10 cellular contexts compared by ENCODE assay signal in the genomic region with DNA sequence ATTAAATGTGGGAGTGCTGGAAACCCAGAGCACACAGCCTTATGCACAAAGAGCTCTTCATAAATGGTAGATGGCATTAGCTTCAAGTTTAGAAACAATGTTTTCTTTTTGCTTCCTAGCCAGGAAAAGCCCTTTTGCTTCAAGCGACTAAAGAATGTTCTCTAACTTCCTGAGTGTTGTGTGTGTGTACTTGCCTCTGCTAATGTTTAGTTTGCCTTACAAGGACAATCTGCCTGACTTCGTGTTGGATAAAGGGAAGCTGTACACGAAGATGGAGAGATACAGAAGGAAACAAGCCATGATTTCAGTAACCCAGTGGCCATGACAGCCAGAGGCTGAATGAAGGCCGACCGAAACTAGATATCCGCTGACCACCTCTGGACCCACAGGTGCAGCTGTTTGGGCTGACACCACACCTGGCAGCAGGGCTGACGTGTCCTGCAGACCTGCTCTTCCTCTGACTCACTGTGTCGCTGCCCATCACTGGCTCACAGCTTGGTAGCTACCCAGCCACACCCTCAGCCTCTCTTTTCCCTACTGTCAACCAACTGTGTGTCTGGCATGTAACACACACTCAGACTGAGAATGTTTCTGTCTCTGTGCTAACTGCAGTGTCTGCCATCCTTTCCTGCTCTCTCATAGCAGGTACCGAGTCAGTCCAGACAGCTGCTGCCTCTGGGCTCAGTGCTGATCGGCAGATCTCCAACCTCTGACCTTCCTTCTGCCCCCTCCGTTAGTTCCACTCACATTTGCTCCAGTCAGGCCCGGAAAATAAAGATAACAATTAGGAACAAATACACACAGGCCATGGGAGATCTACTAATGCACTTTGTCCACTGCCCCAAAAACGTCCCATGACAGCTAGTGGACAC. TPM values are rescaled to one million over a fixed set of nuclear protein-coding genes. Genes with fewer than 3 reads are reported as not detected.
DNase-seq lines count a peak whose midpoint lies in the region; ATAC-seq, FAIRE-seq and TF ChIP-seq lines count a peak whose summit lies in the region.
"Not testable (repeated sequence)": the region's sequence is repeated elsewhere in the genome, so short reads cannot be mapped to it uniquely, and the experiment has no call there.
"Had no signal": no experiment of that assay in that cellular context is flagged by ENCODE, and none has a peak within 500 bp of the region (broad histone marks: within the 10 kb centered on the region; RNA-seq: fewer than 3 reads in every experiment).

No MANE protein-coding gene starts in this region.

- not testable (repeated sequence) for H3K27me3 ChIP-seq in breast epithelium; endothelial cell of umbilical vein (ENCODE audit: control insufficient read depth in 2 of 2, insufficient read depth in 2 of 2, low read length in 2 of 2); left ventricle myocardium inferior (ENCODE audit: low read depth); HepG2 (ENCODE audit: control insufficient read depth in 1 of 2, insufficient read depth in 2 of 2, low read length in 2 of 2); thoracic aorta (replicated peaks; ENCODE audit: insufficient read depth)

- 9% methylated on average over 5 of the region's 13 CpGs for WGBS in HepG2 (ENCODE audit: low lambda C conversion rate)

- not testable (repeated sequence) for H2AFZ ChIP-seq in endothelial cell of umbilical vein (ENCODE audit: low read depth, low read length); HepG2 (ENCODE audit: low read length)

- CTCF ChIA-PET in endothelial cell of umbilical vein (lab: Charles Lee); HepG2 (lab: Yijun Ruan, JAX; ENCODE audit: low intra/inter-chr PET ratio, low total read pairs): not testable (repeated sequence)

- TF ChIP-seq POLR2A in H54 (IDR thresholded peaks at IDR 0.05; ENCODE audit: low read depth, low read length); breast epithelium (IDR thresholded peaks at IDR 0.05); endothelial cell of umbilical vein (IDR thresholded peaks at IDR 0.05; ENCODE audit: low read depth, low read length); HepG2 (IDR thresholded peaks at IDR 0.05; ENCODE audit: insufficient read depth in 1 of 2, low read depth in 2 of 2, low read length in 2 of 2): not testable (repeated sequence)

- FAIRE-seq in H54 (lab: Jason Lieb, UNC) = peak; percentile 87
- peak; percentile 4 for FAIRE-seq in endothelial cell of umbilical vein (lab: Jason Lieb, UNC)
- not testable (repeated sequence) for FAIRE-seq in HepG2 (lab: Jason Lieb, UNC)

- not testable (repeated sequence) for H4K20me1 ChIP-seq in endothelial cell of umbilical vein (replicated peaks; ENCODE audit: control insufficient read depth, extremely low read depth, insufficient read depth, low read length); HepG2 (ENCODE audit: insufficient read depth, low read length)

- not testable (repeated sequence) for H3K4me1 ChIP-seq in breast epithelium; endothelial cell of umbilical vein (ENCODE audit: control insufficient read depth, extremely low read depth, insufficient read depth, low read length); left ventricle myocardium inferior; HepG2 (ENCODE audit: insufficient read depth, low read length); thoracic aorta (ENCODE audit: control insufficient read depth in 1 of 2, low read depth in 2 of 2)

- not testable (repeated sequence) for H3K9me1 ChIP-seq in endothelial cell of umbilical vein (replicated peaks; ENCODE audit: control insufficient read depth, extremely low read depth, insufficient read depth, low read length)

- dilution Hi-C loops in endothelial cell of umbilical vein (cut with MboI; ENCODE audit: extremely low pct_ligation_motif_present, low sequenced_read_pairs) = not testable (repeated sequence)

- intact Hi-C loops in breast epithelium (cut with DNase I; ENCODE audit: low total_unique reads); endothelial cell of umbilical vein (cut with micrococcal nuclease); Right ventricle myocardium inferior (cut with DNase I); left ventricle myocardium inferior (cut with micrococcal nuclease); HepG2 (cut with micrococcal nuclease; ENCODE audit: unreplicated experiment); sciatic nerve (cut with DNase I): not testable (repeated sequence)

- not testable (repeated sequence) for H3K36me3 ChIP-seq in breast epithelium; endothelial cell of umbilical vein (ENCODE audit: control insufficient read depth in 2 of 2, extremely low read depth in 1 of 2, insufficient read depth in 2 of 2, low read length in 2 of 2); left ventricle myocardium inferior; HepG2 (replicated peaks in 1 of 2; ENCODE audit: control insufficient read depth in 1 of 2, insufficient read depth in 2 of 2, low read length in 2 of 2); thoracic aorta

- TF ChIP-seq RAD21 in HepG2 (CRISPR knock-in tag; IDR thresholded peaks at IDR 0.05) = not testable (repeated sequence)

- H3K79me2 ChIP-seq in endothelial cell of umbilical vein (ENCODE audit: control insufficient read depth, insufficient read depth, low read length); HepG2 (ENCODE audit: insufficient read depth, low read length): not testable (repeated sequence)

- not testable (repeated sequence) for H3K9me3 ChIP-seq in breast epithelium; endothelial cell of umbilical vein (replicated peaks; ENCODE audit: control insufficient read depth, insufficient read depth, low read length); left ventricle myocardium inferior (replicated peaks); HepG2 (ENCODE audit: low read length); thoracic aorta

- not testable (repeated sequence) for H3K4me2 ChIP-seq in endothelial cell of umbilical vein (ENCODE audit: insufficient read depth, low read length); HepG2 (ENCODE audit: low read depth, low read length)

- not testable (repeated sequence) for TF ChIP-seq CTCF in breast epithelium (IDR thresholded peaks at IDR 0.05); endothelial cell of umbilical vein (IDR thresholded peaks at IDR 0.05; ENCODE audit: extremely low read depth in 1 of 2, insufficient read depth in 1 of 2, low read depth in 1 of 2, low read length in 2 of 2); left ventricle myocardium inferior (IDR thresholded peaks at IDR 0.05; ENCODE audit: borderline replicate concordance); HepG2 (CRISPR knock-in tag; IDR thresholded peaks at IDR 0.05); thoracic aorta (IDR thresholded peaks at IDR 0.05)

- ATAC-seq in Right ventricle myocardium inferior (peak; percentile 50), HepG2 (peak; percentile 88), sciatic nerve (peak; percentile 39), thoracic aorta (ENCODE audit: insufficient number of reproducible peaks, low FRiP score, low read depth) (peak; percentile 36)

- TSS peak; percentile 96 for BruUV-seq in endothelial cell of umbilical vein (replicated peaks; lab: Mats Ljungman, UMichigan)
- BruUV-seq in HepG2 (replicated peaks; lab: Mats Ljungman, UMichigan) = not testable (repeated sequence)

- POLR2A ChIA-PET in endothelial cell of umbilical vein (lab: Charles Lee); HepG2 (lab: Yijun Ruan, JAX): not testable (repeated sequence)

- TF ChIP-seq EP300 in HepG2 (IDR thresholded peaks at IDR 0.05; ENCODE audit: low read depth in 2 of 2, low read length in 2 of 2); HepG2 (CRISPR knock-in tag; IDR thresholded peaks at IDR 0.05; ENCODE audit: borderline replicate concordance): not testable (repeated sequence)

- not testable (repeated sequence) for H3K9ac ChIP-seq in endothelial cell of umbilical vein (replicated peaks; ENCODE audit: extremely low read depth, insufficient read depth, low read length); HepG2 (ENCODE audit: insufficient read depth, low read depth, low read length)

- in situ Hi-C loops in HepG2 (cut with HindIII; ENCODE audit: extremely low pct_ligation_motif_present, low pct_unique_long_range_greater_than_20kb) = not testable (repeated sequence)

- DNase-seq in H54 (ENCODE audit: insufficient read length, low spot score); endothelial cell of umbilical vein (ENCODE audit: low read depth, low spot score); Right ventricle myocardium inferior (ENCODE audit: missing footprints); left ventricle myocardium inferior; HepG2 (ENCODE audit: low spot score); sciatic nerve (ENCODE audit: low spot score); thoracic aorta (ENCODE audit: low spot score): not testable (repeated sequence)
- DNase-seq in breast epithelium (ENCODE audit: low spot score in 2 of 2) = peak in 1 of 2 donors; percentile 31

- H3K27ac ChIP-seq in breast epithelium = peak overlapping the region; percentile 45 to 55
- H3K27ac ChIP-seq in endothelial cell of umbilical vein (ENCODE audit: insufficient read depth, low read depth, low read length); HepG2 (ENCODE audit: extremely low read length, insufficient read depth, low read length); thoracic aorta: not testable (repeated sequence)
- peak overlapping the region; percentile 5 for H3K27ac ChIP-seq in left ventricle myocardium inferior (replicated peaks)

- H3K4me3 ChIP-seq in breast epithelium; endothelial cell of umbilical vein (replicated peaks in 1 of 3; ENCODE audit: insufficient read depth in 1 of 3, low read depth in 1 of 3, low read length in 3 of 3); left ventricle myocardium inferior; HepG2 (replicated peaks in 1 of 3; ENCODE audit: insufficient read depth in 1 of 3, low read depth in 2 of 3, low read length in 3 of 3); thoracic aorta: not testable (repeated sequence)

RNA-seq across cellular contexts. Expression of a gene that starts 59.0 kb away (rescaled TPM):
- total RNA-seq in breast epithelium (10 to 100 TPM; 17.6 to 52.4 (median 46.7) TPM), endothelial cell of umbilical vein (80.4 and 82.9 TPM in 2 replicates), Right ventricle myocardium inferior (6.8 TPM), left ventricle myocardium inferior (8.0 TPM), HepG2 (2016; rRNA removed; fragmentation: Illumina TruSeq; extraction: Trizol) (1.2 and 3.8 TPM in 2 replicates), sciatic nerve (20.4 TPM), thoracic aorta (10 to 100 TPM; 30.2 to 94.8 TPM)
- polyA plus RNA-seq in endothelial cell of umbilical vein (29.8 and 32.4 TPM in 2 replicates), HepG2 (2011; rRNA removed) (7.6 and 11.9 TPM in 2 replicates)
- 18.3 and 20.8 TPM in 2 replicates for polyA plus RNA-seq in endothelial cell of umbilical vein (2011; cell fraction: cytosol; rRNA removed)
- polyA plus RNA-seq in endothelial cell of umbilical vein (2011; cell fraction: nucleus; rRNA removed) = 186 and 221 TPM in 2 replicates
- 32.5 and 32.8 TPM in 2 replicates for polyA plus RNA-seq in endothelial cell of umbilical vein (2012)
- 95.9 and 96.0 TPM in 2 replicates for polyA minus RNA-seq in endothelial cell of umbilical vein
- not detected for polyA minus RNA-seq in endothelial cell of umbilical vein (2011; cell fraction: cytosol; rRNA and poly(A)+ RNA removed)
- 294 and 318 TPM in 2 replicates for polyA minus RNA-seq in endothelial cell of umbilical vein (2011; cell fraction: nucleus; rRNA and poly(A)+ RNA removed)
- 2.0 and 2.4 TPM in 2 replicates for total RNA-seq in HepG2 (2016; cell fraction: cytosol; rRNA removed; fragmentation: Illumina TruSeq; extraction: Trizol; ENCODE audit: low read depth)
- total RNA-seq in HepG2 (2016; cell fraction: insoluble cytoplasmic fraction; rRNA removed; fragmentation: Illumina TruSeq; extraction: Trizol) = 1.4 and 3.7 TPM in 2 replicates
- total RNA-seq in HepG2 (2016; cell fraction: membrane; rRNA removed; fragmentation: Illumina TruSeq; extraction: Trizol) = 0.86 and 1.7 TPM in 2 replicates
- total RNA-seq in HepG2 (2016; cell fraction: nucleus; rRNA removed; fragmentation: Illumina TruSeq; extraction: Trizol) = 10.4 and 12.1 TPM in 2 replicates
- 2.5 TPM in 2 replicates for polyA plus RNA-seq in HepG2 (2011; cell fraction: cytosol; rRNA removed)
- 39.0 and 51.7 TPM in 2 replicates for polyA plus RNA-seq in HepG2 (2011; cell fraction: nucleus; rRNA removed)
- polyA plus RNA-seq in HepG2 (2012) = 8.5 and 10.2 TPM in 2 replicates
- 0.07 and 0.25 TPM in 2 replicates for polyA plus RNA-seq in HepG2 (2016; cell fraction: cytosol; fragmentation: Illumina TruSeq; extraction: Trizol; ENCODE audit: low read depth)
- 0.62 and 0.94 TPM in 2 replicates for polyA plus RNA-seq in HepG2 (2016; cell fraction: insoluble cytoplasmic fraction; fragmentation: Illumina TruSeq; extraction: Trizol; ENCODE audit: low read depth)
- polyA plus RNA-seq in HepG2 (2016; cell fraction: membrane; fragmentation: Illumina TruSeq; extraction: Trizol; ENCODE audit: low read depth) = 0.38 and 0.73 TPM in 2 replicates
- 12.7 and 16.4 TPM in 2 replicates for polyA plus RNA-seq in HepG2 (2016; cell fraction: nucleus; fragmentation: Illumina TruSeq; extraction: Trizol; ENCODE audit: insufficient read depth, low read depth)
- polyA minus RNA-seq in HepG2 (2011; rRNA and poly(A)+ RNA removed; ENCODE audit: low replicate concordance) = 12.3 TPM in 1 of 2 replicates, not detected in the other
- polyA minus RNA-seq in HepG2 (2011; cell fraction: cytosol; rRNA and poly(A)+ RNA removed) = 2.6 and 3.4 TPM in 2 replicates
- polyA minus RNA-seq in HepG2 (2011; cell fraction: nucleus; rRNA and poly(A)+ RNA removed) = 78.3 and 111 TPM in 2 replicates
- total RNA-seq: CD4-positive, CD25-positive, alpha-beta regulatory T cell; HFFc6 had no signal
- polyA plus RNA-seq: CD4-positive, CD25-positive, alpha-beta regulatory T cell had no signal

Comparison
In these comparisons a context has a peak if more than half of its experiments do, and no peak if none do; other contexts are left out.
1. ATAC-seq: peak in every context shown above with its lines; median percentile 88 in HepG2; 50 in Right ventricle myocardium inferior; 39 in sciatic nerve; 36 in thoracic aorta.